ENCODE assay signal across 20 cellular contexts in the genomic region with DNA sequence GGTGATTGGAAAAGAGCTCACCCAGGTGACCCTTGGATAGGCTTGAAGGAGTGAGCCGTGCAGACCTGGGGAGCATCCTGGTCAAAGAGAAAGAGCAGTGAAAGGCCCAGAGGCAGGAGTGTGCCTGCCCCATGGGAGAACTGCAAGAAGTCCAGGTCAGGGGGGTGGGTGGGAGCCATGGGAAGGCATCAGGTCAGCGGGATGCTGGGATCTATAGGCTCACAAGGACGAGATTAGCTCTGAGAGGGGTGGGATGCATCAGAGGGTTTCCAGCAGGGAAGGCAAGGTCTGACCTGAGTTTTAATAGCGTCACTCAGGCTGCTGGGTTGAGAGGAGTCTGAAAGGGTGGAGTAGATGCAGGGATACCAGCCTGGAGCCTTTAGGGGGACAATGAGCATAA.
DNase-seq lines count a peak whose midpoint lies in the region; ATAC-seq and TF ChIP-seq lines count a peak whose summit lies in the region.
"Had no signal": no experiment of that assay in that cellular context is flagged by ENCODE, and none has a peak within 500 bp of the region (broad histone marks: within the 10 kb centered on the region; RNA-seq: fewer than 3 reads in every experiment).

No MANE protein-coding gene starts in this region.

- intact Hi-C loops in Right ventricle myocardium superior (cut with DNase I), result no loop called here
- intact Hi-C loops in left ventricle myocardium superior (cut with micrococcal nuclease), result no loop called here
- intact Hi-C loops in heart left ventricle (cut with DNase I), result loop anchor here in 2 of 10 donors (5.0 kb wide), 2 partner anchors 50 to 145 kb away; no protein-coding TSS in a partner anchor
- intact Hi-C loops in aorta (cut with DNase I), result no loop called here

- no peak overlapping the region for H3K23ac ChIP-seq in trophoblast cell (ENCODE audit: low read length)

- peak overlapping the region; percentile 3 for H2BK120ac ChIP-seq in trophoblast cell (ENCODE audit: insufficient read depth, low read length, poor library complexity)

- no peak for TF ChIP-seq CTCF in heart left ventricle (IDR thresholded peaks at IDR 0.05)

- H2BK12ac ChIP-seq in trophoblast cell (ENCODE audit: low read length), result no peak overlapping the region

- H3K9me3 ChIP-seq in heart left ventricle (no peaks in the 10 kb centered on the region), trophoblast cell (ENCODE audit: insufficient read depth, low read depth, low read length) (no peaks in the 10 kb centered on the region), aorta (ENCODE audit: control insufficient read depth, low read length) (no peaks in the 10 kb centered on the region)
- H3K9me3 ChIP-seq: breast epithelium, ovary had no signal

- no peak overlapping the region for H2AFZ ChIP-seq in trophoblast cell (ENCODE audit: insufficient read depth, low read length, poor library complexity)

- H4K8ac ChIP-seq in trophoblast cell (ENCODE audit: low read depth, low read length), result no peak overlapping the region

- H3K14ac ChIP-seq in trophoblast cell (ENCODE audit: low read length), result no peak overlapping the region

- H3K4me3 ChIP-seq in heart left ventricle (no peak overlapping the region), trophoblast cell (ENCODE audit: low read depth, low read length) (no peak overlapping the region), aorta (ENCODE audit: low read length in 2 of 2) (no peak overlapping the region)
- H3K4me3 ChIP-seq: breast epithelium, ovary had no signal

- no peak overlapping the region for H2BK5ac ChIP-seq in trophoblast cell (ENCODE audit: low read depth, low read length, poor library complexity)

- no peak overlapping the region for H3K9ac ChIP-seq in trophoblast cell (ENCODE audit: low read length)

- H3K27ac ChIP-seq in heart left ventricle (peak overlapping the region in 8 of 12 donors; percentile 80 to 96 (median 88)), trophoblast cell (ENCODE audit: low read depth, low read length) (no peak overlapping the region), aorta (ENCODE audit: low read depth in 1 of 2, low read length in 2 of 2) (no peak overlapping the region)
- H3K27ac ChIP-seq: breast epithelium, ovary had no signal

- H3K4me1 ChIP-seq in heart left ventricle (peaks cover 5 to 67% (median 48%) of the 10 kb centered on the region in 12 donors), trophoblast cell (ENCODE audit: control insufficient read depth in 1 of 2, insufficient read depth in 2 of 2, low read length in 2 of 2) (peaks cover 42 to 55% of the 10 kb centered on the region in 2 experiments), aorta (ENCODE audit: control insufficient read depth in 1 of 2, insufficient read depth in 2 of 2, low read length in 2 of 2) (no peaks in the 10 kb centered on the region)
- H3K4me1 ChIP-seq: breast epithelium had no signal

- peaks cover 48% of the 10 kb centered on the region for H3K79me1 ChIP-seq in trophoblast cell (ENCODE audit: low read length)

- H4K91ac ChIP-seq in trophoblast cell (ENCODE audit: low read depth, low read length), result peak overlapping the region; percentile 42

- TF ChIP-seq POLR2A in heart left ventricle (IDR thresholded peaks at IDR 0.05), result no peak

- no peak overlapping the region for H4K12ac ChIP-seq in trophoblast cell (ENCODE audit: low read depth, low read length)

- 96 to 97% (median 97%) methylated on average over 4 of the region's 4 CpGs for WGBS in heart left ventricle, 4 donors
- WGBS in trophoblast cell (ENCODE audit: extremely low coverage, insufficient coverage, insufficient read length), result no CpG with 5 or more reads among the region's 4 CpGs
- WGBS in aorta, 2 donors, result 96 to 97% methylated on average over 4 of the region's 4 CpGs

- H3K4me2 ChIP-seq in trophoblast cell (ENCODE audit: low read length), result no peak overlapping the region

- H3K4ac ChIP-seq in trophoblast cell (ENCODE audit: low read depth, low read length), result no peak overlapping the region

- peak overlapping the region; percentile 13 for H2AK5ac ChIP-seq in trophoblast cell (ENCODE audit: low read length)

- peak; percentile 4 for DNase-seq in Right ventricle myocardium superior
- no peak for DNase-seq in left ventricle myocardium superior
- peak in 2 of 5 donors; percentile 6 to 16 for DNase-seq in heart left ventricle
- no peak for DNase-seq in trophoblast cell
- DNase-seq in aorta, result peak; percentile 3 to 20
- DNase-seq in dedifferentiated amniotic fluid mesenchymal stem cell (ENCODE audit: extremely low spot score), result no peak
- DNase-seq in ureter (ENCODE audit: low spot score), result no peak
- no peak for DNase-seq in NCI-H524 (lab: John Stamatoyannopoulos, UW)
- DNase-seq: activated CD4-positive, alpha-beta T cell treated with anti-CD3 and anti-CD28 coated beads for 1 hour; activated CD8-positive, alpha-beta T cell treated with anti-CD3 and anti-CD28 coated beads, Interleukin-2, amount 10 ng/mL, durations not matched to agents 7 days and 5 days; activated naive CD4-positive, alpha-beta T cell; activated T-cell treated with anti-CD3 and anti-CD28 coated beads for 4 hours; CD8-positive, alpha-beta T cell; foreskin fibroblast; GOT3; NCI-H1436; retina had no signal

- no peaks in the 10 kb centered on the region for H3K27me3 ChIP-seq in heart left ventricle
- no peaks in the 10 kb centered on the region for H3K27me3 ChIP-seq in trophoblast cell (ENCODE audit: insufficient read depth, low read length)
- no peaks in the 10 kb centered on the region for H3K27me3 ChIP-seq in aorta (ENCODE audit: control insufficient read depth in 1 of 2, insufficient read depth in 2 of 2, low read length in 1 of 2)
- H3K27me3 ChIP-seq: breast epithelium, ovary had no signal

- H3K18ac ChIP-seq in trophoblast cell (ENCODE audit: low read length), result peak overlapping the region; percentile 37

- ATAC-seq in Right ventricle myocardium superior (ENCODE audit: poor library complexity), result no peak
- no peak for ATAC-seq in left ventricle myocardium superior
- ATAC-seq in heart left ventricle, result no peak
- ATAC-seq in aorta (ENCODE audit: low FRiP score), result no peak
- ATAC-seq: activated CD8-positive, alpha-beta T cell treated with anti-CD3 and anti-CD28 coated beads, Interleukin-2, amount 10 ng/mL, durations not matched to agents 7 days and 5 days; CD8-positive, alpha-beta T cell; naive thymus-derived CD8-positive, alpha-beta T cell had no signal

- H3K79me2 ChIP-seq in trophoblast cell (ENCODE audit: control insufficient read depth, insufficient read depth, low read length, poor library complexity), result peaks cover 3% of the 10 kb centered on the region

- H3K36me3 ChIP-seq in heart left ventricle, result peaks cover 0 to 7% (median 0%) of the 10 kb centered on the region in 9 donors
- peaks cover 2 to 6% of the 10 kb centered on the region in 2 experiments for H3K36me3 ChIP-seq in trophoblast cell (ENCODE audit: control insufficient read depth in 1 of 2, insufficient read depth in 2 of 2, low read length in 2 of 2)
- H3K36me3 ChIP-seq in aorta (ENCODE audit: control insufficient read depth in 1 of 2, insufficient read depth in 2 of 2, low read length in 1 of 2), result no peaks in the 10 kb centered on the region
- H3K36me3 ChIP-seq: breast epithelium, ovary had no signal

Comparison
In these comparisons a context has a peak if more than half of its experiments do, and no peak if none do; other contexts are left out.
1. DNase-seq: peak in Right ventricle myocardium superior (single experiment) and aorta (2 of 2); none in left ventricle myocardium superior (single experiment), trophoblast cell (0 of 2), dedifferentiated amniotic fluid mesenchymal stem cell (single experiment), ureter (single experiment) and NCI-H524 (0 of 2).
2. H3K27ac ChIP-seq: peak in heart left ventricle (8 of 12); none in trophoblast cell (single experiment) and aorta (0 of 2).